In genomic region chr3:16477501-16477900, GRCh38 we compare ENCODE assay signal across 17 cellular contexts. TPM values are rescaled to one million over a fixed set of nuclear protein-coding genes. Genes with fewer than 3 reads are reported as not detected.
DNase-seq lines count a peak whose midpoint lies in the region; ATAC-seq and TF ChIP-seq lines count a peak whose summit lies in the region.
"Had no signal": no experiment of that assay in that cellular context is flagged by ENCODE, and none has a peak within 500 bp of the region (broad histone marks: within the 10 kb centered on the region; RNA-seq: fewer than 3 reads in every experiment).

No MANE protein-coding gene starts in this region.

- peak overlapping the region in 1 of 8 donors; percentile 30 for H3K4me3 Mint-ChIP-seq in CD4-positive, alpha-beta memory T cell
- no peak overlapping the region for H3K4me3 Mint-ChIP-seq in activated CD8-positive, alpha-beta T cell treated with anti-CD3 and anti-CD28 coated beads, Interleukin-2, amount 10 ng/mL, durations not matched to agents 7 days and 5 days
- H3K4me3 Mint-ChIP-seq: activated B cell treated with CpG ODN at 0.5 μM for 24 hours; activated T-cell treated with anti-CD3 and anti-CD28 coated beads, Interleukin-2, amount 50 U/mL, for 4 hours; brain; type B pancreatic cell had no signal

- H3K27ac Mint-ChIP-seq in CD4-positive, alpha-beta memory T cell: peak overlapping the region in 5 of 7 donors; percentile 55 to 88 (median 72)
- peak overlapping the region; percentile 65 for H3K27ac Mint-ChIP-seq in activated CD8-positive, alpha-beta T cell treated with anti-CD3 and anti-CD28 coated beads, Interleukin-2, amount 10 ng/mL, durations not matched to agents 7 days and 5 days
- H3K27ac Mint-ChIP-seq: activated B cell treated with CpG ODN at 0.5 μM for 24 hours, type B pancreatic cell had no signal

- ATAC-seq in activated CD8-positive, alpha-beta T cell treated with anti-CD3 and anti-CD28 coated beads, Interleukin-2, amount 10 ng/mL, durations not matched to agents 7 days and 5 days: no peak
- ATAC-seq in GM21526 (IDR thresholded peaks at IDR 0.05; ENCODE audit: low FRiP score, unreplicated experiment): no peak
- no peak for ATAC-seq in HG03175 (IDR thresholded peaks at IDR 0.05; ENCODE audit: unreplicated experiment)
- ATAC-seq: naive thymus-derived CD4-positive, alpha-beta T cell had no signal

- no peaks in the 10 kb centered on the region for H3K9me3 ChIP-seq in CD4-positive, alpha-beta memory T cell (ENCODE audit: control insufficient read depth in 1 of 2, low read length in 2 of 2)

- H3K36me3 ChIP-seq in CD4-positive, alpha-beta memory T cell (ENCODE audit: insufficient read depth, low read length): no peaks in the 10 kb centered on the region

- in situ Hi-C loops in G401 (cut with HindIII; ENCODE audit: low sequenced_read_pairs): no loop called here

- H3K27ac ChIP-seq in CD4-positive, alpha-beta memory T cell (ENCODE audit: low read depth, low read length): no peak overlapping the region
- H3K27ac ChIP-seq: BLaER1 had no signal

- POLR2A ChIA-PET in CD4-positive, alpha-beta memory T cell (lab: Charles Lee; ENCODE audit: partially characterized antibody): interaction anchor here (1.6 to 3.3 kb wide), 4 partner anchors 10 to 35 kb away, joined by 3 to 22 read pairs (median 6); partner anchors contain the start of gene RFTN1
- POLR2A ChIA-PET in activated CD8-positive, alpha-beta T cell treated with anti-CD3 and anti-CD28 coated beads, Interleukin-2, amount 10 ng/mL, durations not matched to agents 7 days and 5 days (lab: Charles Lee): interaction anchor here (1.1 kb wide), 1 partner anchor 35 kb away, joined by 4 read pairs; no protein-coding TSS in a partner anchor

- CTCF ChIA-PET in CD4-positive, alpha-beta memory T cell (lab: Charles Lee; ENCODE audit: partially characterized antibody): interaction anchor here (2.6 kb wide), 1 partner anchor 34 kb away, joined by 10 read pairs; no protein-coding TSS in a partner anchor
- CTCF ChIA-PET in activated CD8-positive, alpha-beta T cell treated with anti-CD3 and anti-CD28 coated beads, Interleukin-2, amount 10 ng/mL, durations not matched to agents 7 days and 5 days (lab: Charles Lee): interaction anchor here (1.2 to 2.5 kb wide), 9 partner anchors 10 to 187 kb away, joined by 3 to 11 read pairs (median 4); no protein-coding TSS in a partner anchor

- H3K4me3 ChIP-seq in CD4-positive, alpha-beta memory T cell (ENCODE audit: low read length in 2 of 2): no peak overlapping the region
- H3K4me3 ChIP-seq in fibroblast of mammary gland (ENCODE audit: control insufficient read depth, low read depth, low read length): no peak overlapping the region
- H3K4me3 ChIP-seq: BLaER1 had no signal

- peak; percentile 52 for DNase-seq in A172 (ENCODE audit: low spot score)
- DNase-seq in CD4-positive, alpha-beta memory T cell: no peak
- DNase-seq in activated CD8-positive, alpha-beta T cell treated with anti-CD3 and anti-CD28 coated beads, Interleukin-2, amount 10 ng/mL, durations not matched to agents 7 days and 5 days: no peak
- DNase-seq in fibroblast of mammary gland (ENCODE audit: low read depth): peak; percentile 46
- no peak for DNase-seq in G401 (ENCODE audit: low spot score)
- no peak for DNase-seq in DMS153 (lab: John Stamatoyannopoulos, UW)
- DNase-seq: activated B cell treated with CpG ODN at 0.5 μM for 24 hours; activated T-cell treated with anti-CD3 and anti-CD28 coated beads, Interleukin-2, amount 50 U/mL, for 4 hours; hippocampal formation; naive thymus-derived CD4-positive, alpha-beta T cell; NCI-H1048; OCI-M1 had no signal

- peaks cover 38 to 40% of the 10 kb centered on the region in 2 donors for H3K36me3 Mint-ChIP-seq in CD4-positive, alpha-beta memory T cell
- H3K36me3 Mint-ChIP-seq in activated CD8-positive, alpha-beta T cell treated with anti-CD3 and anti-CD28 coated beads, Interleukin-2, amount 10 ng/mL, durations not matched to agents 7 days and 5 days (ENCODE audit: low read depth): peaks cover 80% of the 10 kb centered on the region
- H3K36me3 Mint-ChIP-seq: type B pancreatic cell had no signal

- peaks cover 57% of the 10 kb centered on the region for H3K4me1 ChIP-seq in CD4-positive, alpha-beta memory T cell (ENCODE audit: insufficient read depth, low read length)

- intact Hi-C loops in CD4-positive, alpha-beta memory T cell (cut with micrococcal nuclease): no loop called here

- H3K27me3 Mint-ChIP-seq in CD4-positive, alpha-beta memory T cell: no peaks in the 10 kb centered on the region
- no peaks in the 10 kb centered on the region for H3K27me3 Mint-ChIP-seq in activated CD8-positive, alpha-beta T cell treated with anti-CD3 and anti-CD28 coated beads, Interleukin-2, amount 10 ng/mL, durations not matched to agents 7 days and 5 days (ENCODE audit: low read depth)
- H3K27me3 Mint-ChIP-seq: activated B cell treated with CpG ODN at 0.5 μM for 24 hours; brain; naive thymus-derived CD4-positive, alpha-beta T cell; type B pancreatic cell had no signal

- no peak for TF ChIP-seq CTCF in fibroblast of mammary gland (conservative IDR thresholded peaks at IDR 0.05; ENCODE audit: control insufficient read depth, insufficient read depth, low read depth, low read length)

- peaks cover 0 to 2% (median 0%) of the 10 kb centered on the region in 8 donors for H3K9me3 Mint-ChIP-seq in CD4-positive, alpha-beta memory T cell
- H3K9me3 Mint-ChIP-seq in activated CD8-positive, alpha-beta T cell treated with anti-CD3 and anti-CD28 coated beads, Interleukin-2, amount 10 ng/mL, durations not matched to agents 7 days and 5 days (ENCODE audit: insufficient read depth): no peaks in the 10 kb centered on the region
- H3K9me3 Mint-ChIP-seq: activated B cell treated with CpG ODN at 0.5 μM for 24 hours; activated T-cell treated with anti-CD3 and anti-CD28 coated beads, Interleukin-2, amount 50 U/mL, for 4 hours; type B pancreatic cell had no signal

- H3K27me3 ChIP-seq in CD4-positive, alpha-beta memory T cell (ENCODE audit: insufficient read depth, low read length): no peaks in the 10 kb centered on the region
- H3K27me3 ChIP-seq: BLaER1 had no signal

- peaks cover 41 to 84% (median 62%) of the 10 kb centered on the region in 4 donors for H3K4me1 Mint-ChIP-seq in CD4-positive, alpha-beta memory T cell
- peaks cover 64% of the 10 kb centered on the region for H3K4me1 Mint-ChIP-seq in activated CD8-positive, alpha-beta T cell treated with anti-CD3 and anti-CD28 coated beads, Interleukin-2, amount 10 ng/mL, durations not matched to agents 7 days and 5 days (ENCODE audit: low read depth)

RNA-seq across cellular contexts. Expression of gene RFTN1, which starts 36.0 kb away (rescaled TPM):
- total RNA-seq in A172 (2014; rRNA removed; shearing (Covaris generic)): 46.1 and 52.1 TPM in 2 replicates
- 10 to 100 TPM; 47.1 to 59.7 TPM for total RNA-seq in CD4-positive, alpha-beta memory T cell
- 10 to 100 TPM; 38.3 to 57.0 TPM for polyA plus RNA-seq in CD4-positive, alpha-beta memory T cell
- total RNA-seq in activated CD8-positive, alpha-beta T cell treated with anti-CD3 and anti-CD28 coated beads, Interleukin-2, amount 10 ng/mL, durations not matched to agents 7 days and 5 days: 10 to 100 TPM; 59.9 to 63.4 TPM
- 11.6 and 21.3 TPM in 2 replicates for total RNA-seq in G401 (2014; rRNA removed; shearing (Covaris generic))

Comparison
In these comparisons a context has a peak if more than half of its experiments do, and no peak if none do; other contexts are left out.
1. DNase-seq: peak in A172 (single experiment) and fibroblast of mammary gland (single experiment); none in CD4-positive, alpha-beta memory T cell (0 of 5), activated CD8-positive, alpha-beta T cell treated with anti-CD3 and anti-CD28 coated beads, Interleukin-2, amount 10 ng/mL, durations not matched to agents 7 days and 5 days (single experiment), G401 (single experiment) and DMS153 (single experiment).